In genomic region chr19:38402967-38403674, GRCh38 we compare ENCODE assay signal across 1 cellular context.
TF ChIP-seq lines count a peak whose summit lies in the region.

Gene FAM98C (plus strand): TSS chr19:38403093. CDS start chr19:38403154, 61 bp downstream.

TF ChIP-seq in HepG2, 621 proteins besides CTCF, POLR2A, EP300 and RAD21 (continued from another document and continues in another):
- TF ChIP-seq JARID2 (CRISPR knock-in tag; IDR thresholded peaks at IDR 0.05; ENCODE audit: insufficient replicate concordance) (peak; percentile 46), SP1 (IDR thresholded peaks at IDR 0.05) (no peak), SP1 (CRISPR knock-in tag; IDR thresholded peaks at IDR 0.05) (peak; percentile 99), ZFP90 (CRISPR knock-in tag; IDR thresholded peaks at IDR 0.05; ENCODE audit: borderline replicate concordance) (no peak; the same call in 1 of the 2 replicates), BRF2 (CRISPR knock-in tag; IDR thresholded peaks at IDR 0.05) (peak; percentile 64; the same call in 1 of the 2 replicates), SMAD9 (CRISPR knock-in tag; IDR thresholded peaks at IDR 0.05) (0 out of 2 replicates have a peak, but pooled peaks have one; percentile 51), ZNF703 (CRISPR knock-in tag; IDR thresholded peaks at IDR 0.05; ENCODE audit: borderline replicate concordance) (no peak), ZMYM2 (CRISPR knock-in tag; IDR thresholded peaks at IDR 0.05) (no peak; the same call in 1 of the 2 replicates), YEATS2 (CRISPR knock-in tag; IDR thresholded peaks at IDR 0.05; ENCODE audit: borderline replicate concordance) (peak; percentile 38; the same call in 1 of the 2 replicates), KAT8 (CRISPR knock-in tag; IDR thresholded peaks at IDR 0.05) (peak; percentile 79), MLLT10 (CRISPR knock-in tag; IDR thresholded peaks at IDR 0.05) (no peak), ZFP36L2 (CRISPR knock-in tag; IDR thresholded peaks at IDR 0.05) (peak; percentile 35; the same call in 1 of the 2 replicates), ZBTB4 (CRISPR knock-in tag; IDR thresholded peaks at IDR 0.05; ENCODE audit: borderline replicate concordance) (peak; percentile 69; the same call in 1 of the 2 replicates), RFX3 (CRISPR knock-in tag; IDR thresholded peaks at IDR 0.05) (no peak), ARNTL (CRISPR knock-in tag; IDR thresholded peaks at IDR 0.05) (peak; percentile 55; the same call in 1 of the 2 replicates), NR2F2 (IDR thresholded peaks at IDR 0.05; ENCODE audit: borderline replicate concordance, low read depth) (no peak), ISL2 (CRISPR knock-in tag; IDR thresholded peaks at IDR 0.05) (0 out of 2 replicates have a peak, but pooled peaks have one; percentile 30), ZNF224 (CRISPR knock-in tag; IDR thresholded peaks at IDR 0.05) (no peak), ZNF331 (CRISPR knock-in tag; IDR thresholded peaks at IDR 0.05) (peak; percentile 45; the same call in 1 of the 2 replicates), KLF9 (CRISPR knock-in tag; IDR thresholded peaks at IDR 0.05; ENCODE audit: low read depth) (peak; percentile 79), ELK4 (CRISPR knock-in tag; IDR thresholded peaks at IDR 0.05; ENCODE audit: borderline replicate concordance) (no peak), ZBTB7B (CRISPR knock-in tag; IDR thresholded peaks at IDR 0.05) (peak; percentile 85), AHR (CRISPR knock-in tag; IDR thresholded peaks at IDR 0.05) (peak; percentile 57; the same call in 1 of the 2 replicates), CAMTA2 (CRISPR knock-in tag; IDR thresholded peaks at IDR 0.05; ENCODE audit: borderline replicate concordance) (0 out of 2 replicates have a peak, but pooled peaks have one; percentile 77), ZNF274 (CRISPR knock-in tag; IDR thresholded peaks at IDR 0.05) (peak; percentile 29; the same call in 1 of the 2 replicates), TCF7L2 (IDR thresholded peaks at IDR 0.05; ENCODE audit: low read depth, low read length) (no peak), TARDBP (CRISPR knock-in tag; IDR thresholded peaks at IDR 0.05) (no peak), NPAS2 (CRISPR knock-in tag; IDR thresholded peaks at IDR 0.05; ENCODE audit: borderline replicate concordance) (no peak), KLF13 (CRISPR knock-in tag; IDR thresholded peaks at IDR 0.05) (no peak), ASH2L (IDR thresholded peaks at IDR 0.05; ENCODE audit: insufficient read length, low read depth, low read length) (peak; percentile 28), ZNF234 (CRISPR knock-in tag; conservative IDR thresholded peaks at IDR 0.05) (no peak), PAF1 (CRISPR knock-in tag; IDR thresholded peaks at IDR 0.05) (no peak), ZNF530 (CRISPR knock-in tag; IDR thresholded peaks at IDR 0.05; ENCODE audit: low read depth) (no peak)
- TF ChIP-seq, protein P1, sequence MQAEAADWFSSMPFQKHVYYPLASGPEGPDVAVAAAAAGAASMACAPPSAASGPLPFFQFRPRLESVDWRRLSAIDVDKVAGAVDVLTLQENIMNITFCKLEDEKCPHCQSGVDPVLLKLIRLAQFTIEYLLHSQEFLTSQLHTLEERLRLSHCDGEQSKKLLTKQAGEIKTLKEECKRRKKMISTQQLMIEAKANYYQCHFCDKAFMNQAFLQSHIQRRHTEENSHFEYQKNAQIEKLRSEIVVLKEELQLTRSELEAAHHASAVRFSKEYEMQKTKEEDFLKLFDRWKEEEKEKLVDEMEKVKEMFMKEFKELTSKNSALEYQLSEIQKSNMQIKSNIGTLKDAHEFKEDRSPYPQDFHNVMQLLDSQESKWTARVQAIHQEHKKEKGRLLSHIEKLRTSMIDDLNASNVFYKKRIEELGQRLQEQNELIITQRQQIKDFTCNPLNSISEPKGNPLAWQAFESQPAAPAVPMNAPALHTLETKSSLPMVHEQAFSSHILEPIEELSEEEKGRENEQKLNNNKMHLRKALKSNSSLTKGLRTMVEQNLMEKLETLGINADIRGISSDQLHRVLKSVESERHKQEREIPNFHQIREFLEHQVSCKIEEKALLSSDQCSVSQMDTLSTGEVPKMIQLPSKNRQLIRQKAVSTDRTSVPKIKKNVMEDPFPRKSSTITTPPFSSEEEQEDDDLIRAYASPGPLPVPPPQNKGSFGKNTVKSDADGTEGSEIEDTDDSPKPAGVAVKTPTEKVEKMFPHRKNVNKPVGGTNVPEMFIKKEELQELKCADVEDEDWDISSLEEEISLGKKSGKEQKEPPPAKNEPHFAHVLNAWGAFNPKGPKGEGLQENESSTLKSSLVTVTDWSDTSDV (CRISPR knock-in tag; IDR thresholded peaks at IDR 0.05): no peak; the same call in 1 of the 2 replicates
- TF ChIP-seq, protein P2, sequence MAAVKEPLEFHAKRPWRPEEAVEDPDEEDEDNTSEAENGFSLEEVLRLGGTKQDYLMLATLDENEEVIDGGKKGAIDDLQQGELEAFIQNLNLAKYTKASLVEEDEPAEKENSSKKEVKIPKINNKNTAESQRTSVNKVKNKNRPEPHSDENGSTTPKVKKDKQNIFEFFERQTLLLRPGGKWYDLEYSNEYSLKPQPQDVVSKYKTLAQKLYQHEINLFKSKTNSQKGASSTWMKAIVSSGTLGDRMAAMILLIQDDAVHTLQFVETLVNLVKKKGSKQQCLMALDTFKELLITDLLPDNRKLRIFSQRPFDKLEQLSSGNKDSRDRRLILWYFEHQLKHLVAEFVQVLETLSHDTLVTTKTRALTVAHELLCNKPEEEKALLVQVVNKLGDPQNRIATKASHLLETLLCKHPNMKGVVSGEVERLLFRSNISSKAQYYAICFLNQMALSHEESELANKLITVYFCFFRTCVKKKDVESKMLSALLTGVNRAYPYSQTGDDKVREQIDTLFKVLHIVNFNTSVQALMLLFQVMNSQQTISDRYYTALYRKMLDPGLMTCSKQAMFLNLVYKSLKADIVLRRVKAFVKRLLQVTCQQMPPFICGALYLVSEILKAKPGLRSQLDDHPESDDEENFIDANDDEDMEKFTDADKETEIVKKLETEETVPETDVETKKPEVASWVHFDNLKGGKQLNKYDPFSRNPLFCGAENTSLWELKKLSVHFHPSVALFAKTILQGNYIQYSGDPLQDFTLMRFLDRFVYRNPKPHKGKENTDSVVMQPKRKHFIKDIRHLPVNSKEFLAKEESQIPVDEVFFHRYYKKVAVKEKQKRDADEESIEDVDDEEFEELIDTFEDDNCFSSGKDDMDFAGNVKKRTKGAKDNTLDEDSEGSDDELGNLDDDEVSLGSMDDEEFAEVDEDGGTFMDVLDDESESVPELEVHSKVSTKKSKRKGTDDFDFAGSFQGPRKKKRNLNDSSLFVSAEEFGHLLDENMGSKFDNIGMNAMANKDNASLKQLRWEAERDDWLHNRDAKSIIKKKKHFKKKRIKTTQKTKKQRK (IDR thresholded peaks at IDR 0.05; ENCODE audit: low read length): no peak
- TF ChIP-seq, protein P3, sequence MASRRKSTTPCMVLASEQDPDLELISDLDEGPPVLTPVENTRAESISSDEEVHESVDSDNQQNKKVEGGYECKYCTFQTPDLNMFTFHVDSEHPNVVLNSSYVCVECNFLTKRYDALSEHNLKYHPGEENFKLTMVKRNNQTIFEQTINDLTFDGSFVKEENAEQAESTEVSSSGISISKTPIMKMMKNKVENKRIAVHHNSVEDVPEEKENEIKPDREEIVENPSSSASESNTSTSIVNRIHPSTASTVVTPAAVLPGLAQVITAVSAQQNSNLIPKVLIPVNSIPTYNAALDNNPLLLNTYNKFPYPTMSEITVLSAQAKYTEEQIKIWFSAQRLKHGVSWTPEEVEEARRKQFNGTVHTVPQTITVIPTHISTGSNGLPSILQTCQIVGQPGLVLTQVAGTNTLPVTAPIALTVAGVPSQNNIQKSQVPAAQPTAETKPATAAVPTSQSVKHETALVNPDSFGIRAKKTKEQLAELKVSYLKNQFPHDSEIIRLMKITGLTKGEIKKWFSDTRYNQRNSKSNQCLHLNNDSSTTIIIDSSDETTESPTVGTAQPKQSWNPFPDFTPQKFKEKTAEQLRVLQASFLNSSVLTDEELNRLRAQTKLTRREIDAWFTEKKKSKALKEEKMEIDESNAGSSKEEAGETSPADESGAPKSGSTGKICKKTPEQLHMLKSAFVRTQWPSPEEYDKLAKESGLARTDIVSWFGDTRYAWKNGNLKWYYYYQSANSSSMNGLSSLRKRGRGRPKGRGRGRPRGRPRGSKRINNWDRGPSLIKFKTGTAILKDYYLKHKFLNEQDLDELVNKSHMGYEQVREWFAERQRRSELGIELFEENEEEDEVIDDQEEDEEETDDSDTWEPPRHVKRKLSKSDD (CRISPR knock-in tag; IDR thresholded peaks at IDR 0.05; ENCODE audit: low read depth): 0 out of 2 replicates have a peak, but pooled peaks have one; percentile 77
- TF ChIP-seq, protein P4, sequence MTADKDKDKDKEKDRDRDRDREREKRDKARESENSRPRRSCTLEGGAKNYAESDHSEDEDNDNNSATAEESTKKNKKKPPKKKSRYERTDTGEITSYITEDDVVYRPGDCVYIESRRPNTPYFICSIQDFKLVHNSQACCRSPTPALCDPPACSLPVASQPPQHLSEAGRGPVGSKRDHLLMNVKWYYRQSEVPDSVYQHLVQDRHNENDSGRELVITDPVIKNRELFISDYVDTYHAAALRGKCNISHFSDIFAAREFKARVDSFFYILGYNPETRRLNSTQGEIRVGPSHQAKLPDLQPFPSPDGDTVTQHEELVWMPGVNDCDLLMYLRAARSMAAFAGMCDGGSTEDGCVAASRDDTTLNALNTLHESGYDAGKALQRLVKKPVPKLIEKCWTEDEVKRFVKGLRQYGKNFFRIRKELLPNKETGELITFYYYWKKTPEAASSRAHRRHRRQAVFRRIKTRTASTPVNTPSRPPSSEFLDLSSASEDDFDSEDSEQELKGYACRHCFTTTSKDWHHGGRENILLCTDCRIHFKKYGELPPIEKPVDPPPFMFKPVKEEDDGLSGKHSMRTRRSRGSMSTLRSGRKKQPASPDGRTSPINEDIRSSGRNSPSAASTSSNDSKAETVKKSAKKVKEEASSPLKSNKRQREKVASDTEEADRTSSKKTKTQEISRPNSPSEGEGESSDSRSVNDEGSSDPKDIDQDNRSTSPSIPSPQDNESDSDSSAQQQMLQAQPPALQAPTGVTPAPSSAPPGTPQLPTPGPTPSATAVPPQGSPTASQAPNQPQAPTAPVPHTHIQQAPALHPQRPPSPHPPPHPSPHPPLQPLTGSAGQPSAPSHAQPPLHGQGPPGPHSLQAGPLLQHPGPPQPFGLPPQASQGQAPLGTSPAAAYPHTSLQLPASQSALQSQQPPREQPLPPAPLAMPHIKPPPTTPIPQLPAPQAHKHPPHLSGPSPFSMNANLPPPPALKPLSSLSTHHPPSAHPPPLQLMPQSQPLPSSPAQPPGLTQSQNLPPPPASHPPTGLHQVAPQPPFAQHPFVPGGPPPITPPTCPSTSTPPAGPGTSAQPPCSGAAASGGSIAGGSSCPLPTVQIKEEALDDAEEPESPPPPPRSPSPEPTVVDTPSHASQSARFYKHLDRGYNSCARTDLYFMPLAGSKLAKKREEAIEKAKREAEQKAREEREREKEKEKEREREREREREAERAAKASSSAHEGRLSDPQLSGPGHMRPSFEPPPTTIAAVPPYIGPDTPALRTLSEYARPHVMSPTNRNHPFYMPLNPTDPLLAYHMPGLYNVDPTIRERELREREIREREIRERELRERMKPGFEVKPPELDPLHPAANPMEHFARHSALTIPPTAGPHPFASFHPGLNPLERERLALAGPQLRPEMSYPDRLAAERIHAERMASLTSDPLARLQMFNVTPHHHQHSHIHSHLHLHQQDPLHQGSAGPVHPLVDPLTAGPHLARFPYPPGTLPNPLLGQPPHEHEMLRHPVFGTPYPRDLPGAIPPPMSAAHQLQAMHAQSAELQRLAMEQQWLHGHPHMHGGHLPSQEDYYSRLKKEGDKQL (CRISPR knock-in tag; IDR thresholded peaks at IDR 0.05; ENCODE audit: low read depth): peak; percentile 60; the same call in 1 of the 2 replicates
- TF ChIP-seq, protein P5, sequence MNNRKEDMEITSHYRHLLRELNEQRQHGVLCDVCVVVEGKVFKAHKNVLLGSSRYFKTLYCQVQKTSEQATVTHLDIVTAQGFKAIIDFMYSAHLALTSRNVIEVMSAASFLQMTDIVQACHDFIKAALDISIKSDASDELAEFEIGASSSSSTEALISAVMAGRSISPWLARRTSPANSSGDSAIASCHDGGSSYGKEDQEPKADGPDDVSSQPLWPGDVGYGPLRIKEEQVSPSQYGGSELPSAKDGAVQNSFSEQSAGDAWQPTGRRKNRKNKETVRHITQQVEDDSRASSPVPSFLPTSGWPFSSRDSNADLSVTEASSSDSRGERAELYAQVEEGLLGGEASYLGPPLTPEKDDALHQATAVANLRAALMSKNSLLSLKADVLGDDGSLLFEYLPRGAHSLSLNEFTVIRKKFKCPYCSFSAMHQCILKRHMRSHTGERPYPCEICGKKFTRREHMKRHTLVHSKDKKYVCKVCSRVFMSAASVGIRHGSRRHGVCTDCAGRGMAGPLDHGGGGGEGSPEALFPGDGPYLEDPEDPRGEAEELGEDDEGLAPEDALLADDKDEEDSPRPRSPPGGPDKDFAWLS (CRISPR knock-in tag; IDR thresholded peaks at IDR 0.05; ENCODE audit: borderline replicate concordance): no peak
